25 cellular contexts compared by ENCODE assay signal in genomic region chr14:51917186-51917585, GRCh38. TPM values are rescaled to one million over a fixed set of nuclear protein-coding genes. Genes with fewer than 3 reads are reported as not detected.
DNase-seq lines count a peak whose midpoint lies in the region; ATAC-seq and TF ChIP-seq lines count a peak whose summit lies in the region.
"Had no signal": no experiment of that assay in that cellular context is flagged by ENCODE, and none has a peak within 500 bp of the region (broad histone marks: within the 10 kb centered on the region; RNA-seq: fewer than 3 reads in every experiment).

No MANE protein-coding gene starts in this region.

- intact Hi-C loops in natural killer cell (cut with micrococcal nuclease) = no loop called here

- peaks cover 0 to 4% (median 0%) of the 10 kb centered on the region in 5 donors for H3K36me3 ChIP-seq in subcutaneous abdominal adipose tissue (ENCODE audit: control insufficient read depth in 5 of 5, insufficient read depth in 5 of 5, low read length in 5 of 5)
- no peaks in the 10 kb centered on the region for H3K36me3 ChIP-seq in trophoblast cell (ENCODE audit: control insufficient read depth in 1 of 2, insufficient read depth in 2 of 2, low read length in 2 of 2)
- H3K36me3 ChIP-seq: esophagus squamous epithelium, upper lobe of left lung had no signal

- no peak overlapping the region for H2BK12ac ChIP-seq in trophoblast cell (ENCODE audit: low read length)

- no peak overlapping the region for H3K18ac ChIP-seq in trophoblast cell (ENCODE audit: low read length)

- H3K23ac ChIP-seq in trophoblast cell (ENCODE audit: low read length) = no peak overlapping the region

- H3K4me3 ChIP-seq in fibroblast of mammary gland (ENCODE audit: control insufficient read depth, low read depth, low read length) (no peak overlapping the region), subcutaneous abdominal adipose tissue (ENCODE audit: low read depth in 1 of 5, low read length in 5 of 5) (peak overlapping the region in 2 of 5 donors; percentile 9 to 25), trophoblast cell (ENCODE audit: low read depth, low read length) (no peak overlapping the region)
- H3K4me3 ChIP-seq: esophagus squamous epithelium, PC-9, upper lobe of left lung had no signal

- no peaks in the 10 kb centered on the region for H3K9me3 Mint-ChIP-seq in activated naive CD8-positive, alpha-beta T cell (ENCODE audit: low read depth)
- no peaks in the 10 kb centered on the region for H3K9me3 Mint-ChIP-seq in activated naive CD8-positive, alpha-beta T cell treated with anti-CD3 and anti-CD28 coated beads, Interleukin-2, amount 50 U/mL, for 24 hours
- H3K9me3 Mint-ChIP-seq in natural killer cell = no peaks in the 10 kb centered on the region
- H3K9me3 Mint-ChIP-seq: activated CD4-positive, alpha-beta memory T cell treated with anti-CD3 and anti-CD28 coated beads for 36 hours; endodermal cell; naive thymus-derived CD8-positive, alpha-beta T cell had no signal

- peaks cover 16% of the 10 kb centered on the region for H3K36me3 Mint-ChIP-seq in activated naive CD8-positive, alpha-beta T cell
- peaks cover 39% of the 10 kb centered on the region for H3K36me3 Mint-ChIP-seq in activated naive CD8-positive, alpha-beta T cell treated with anti-CD3 and anti-CD28 coated beads, Interleukin-2, amount 50 U/mL, for 24 hours (ENCODE audit: low read depth)
- H3K36me3 Mint-ChIP-seq in natural killer cell = peaks cover 7% of the 10 kb centered on the region

- H3K27ac Mint-ChIP-seq in activated naive CD8-positive, alpha-beta T cell = peak overlapping the region; percentile 70
- no peak overlapping the region for H3K27ac Mint-ChIP-seq in activated naive CD8-positive, alpha-beta T cell treated with anti-CD3 and anti-CD28 coated beads, Interleukin-2, amount 50 U/mL, for 24 hours
- peak overlapping the region; percentile 89 to 94 for H3K27ac Mint-ChIP-seq in natural killer cell
- H3K27ac Mint-ChIP-seq: endodermal cell had no signal

- H4K91ac ChIP-seq in trophoblast cell (ENCODE audit: low read depth, low read length) = no peak overlapping the region

- H3K79me2 ChIP-seq in trophoblast cell (ENCODE audit: control insufficient read depth, insufficient read depth, low read length, poor library complexity) = no peaks in the 10 kb centered on the region
- H3K79me2 ChIP-seq: parathyroid adenoma had no signal

- H3K27ac ChIP-seq in subcutaneous abdominal adipose tissue (ENCODE audit: low read depth, low read length) (peak overlapping the region; percentile 76), trophoblast cell (ENCODE audit: low read depth, low read length) (no peak overlapping the region)
- H3K27ac ChIP-seq: esophagus squamous epithelium, parathyroid adenoma, PC-9, upper lobe of left lung had no signal

- DNase-seq in activated naive CD8-positive, alpha-beta T cell treated with anti-CD3 and anti-CD28 coated beads, Interleukin-2, amount 50 U/mL, for 24 hours = no peak
- DNase-seq in fibroblast of mammary gland (ENCODE audit: low read depth) (peak; percentile 66), natural killer cell (no peak), trophoblast cell (no peak), NCI-H1436 (lab: John Stamatoyannopoulos, UW) (no peak), activated gamma-delta T cell (lab: John Stamatoyannopoulos, UW) (no peak)
- DNase-seq: activated CD4-positive, alpha-beta memory T cell treated with anti-CD3 and anti-CD28 coated beads for 36 hours; activated CD4-positive, CD25-positive, alpha-beta regulatory T cell; amniotic stem cell; Calu3; cortex of kidney; endodermal cell; esophagus squamous epithelium; glutamatergic neuron; GOT3; naive thymus-derived CD8-positive, alpha-beta T cell; NCI-H446; PC-9; SHP77 treated with DMSO at 0.1 percent for 48 hours; SW 1271; upper lobe of left lung had no signal

- H3K27me3 ChIP-seq in subcutaneous abdominal adipose tissue (ENCODE audit: control insufficient read depth in 5 of 5, insufficient read depth in 4 of 5, low read length in 5 of 5) (no peaks in the 10 kb centered on the region), trophoblast cell (ENCODE audit: insufficient read depth, low read length) (no peaks in the 10 kb centered on the region)
- H3K27me3 ChIP-seq: esophagus squamous epithelium, upper lobe of left lung had no signal

- H4K12ac ChIP-seq in trophoblast cell (ENCODE audit: low read depth, low read length) = no peak overlapping the region

- no peak overlapping the region for H3K14ac ChIP-seq in trophoblast cell (ENCODE audit: low read length)

- H2BK120ac ChIP-seq in trophoblast cell (ENCODE audit: insufficient read depth, low read length, poor library complexity) = no peak overlapping the region

- no peak overlapping the region for H2AFZ ChIP-seq in trophoblast cell (ENCODE audit: insufficient read depth, low read length, poor library complexity)
- H2AFZ ChIP-seq: parathyroid adenoma, PC-9 had no signal

- peaks cover 65% of the 10 kb centered on the region for H3K4me1 Mint-ChIP-seq in activated naive CD8-positive, alpha-beta T cell (ENCODE audit: low read depth)
- peaks cover 65% of the 10 kb centered on the region for H3K4me1 Mint-ChIP-seq in activated naive CD8-positive, alpha-beta T cell treated with anti-CD3 and anti-CD28 coated beads, Interleukin-2, amount 50 U/mL, for 24 hours
- H3K4me1 Mint-ChIP-seq in natural killer cell = peaks cover 86 to 92% of the 10 kb centered on the region in 2 donors

- TF ChIP-seq CTCF in fibroblast of mammary gland (conservative IDR thresholded peaks at IDR 0.05; ENCODE audit: control insufficient read depth, insufficient read depth, low read depth, low read length) = no peak
- TF ChIP-seq CTCF in natural killer cell (IDR thresholded peaks at IDR 0.05) = no peak

- H3K27me3 Mint-ChIP-seq in activated naive CD8-positive, alpha-beta T cell = no peaks in the 10 kb centered on the region
- H3K27me3 Mint-ChIP-seq in activated naive CD8-positive, alpha-beta T cell treated with anti-CD3 and anti-CD28 coated beads, Interleukin-2, amount 50 U/mL, for 24 hours = no peaks in the 10 kb centered on the region
- no peaks in the 10 kb centered on the region for H3K27me3 Mint-ChIP-seq in natural killer cell (ENCODE audit: low read depth in 2 of 2)
- H3K27me3 Mint-ChIP-seq: activated CD4-positive, alpha-beta memory T cell treated with anti-CD3 and anti-CD28 coated beads for 36 hours; B cell; naive thymus-derived CD8-positive, alpha-beta T cell had no signal

- H3K79me1 ChIP-seq in trophoblast cell (ENCODE audit: low read length) = no peaks in the 10 kb centered on the region

- H3K9ac ChIP-seq in subcutaneous abdominal adipose tissue (ENCODE audit: low read length in 5 of 5) = peak overlapping the region in 3 of 5 donors; percentile 35 to 59 (median 56)
- no peak overlapping the region for H3K9ac ChIP-seq in trophoblast cell (ENCODE audit: low read length)
- H3K9ac ChIP-seq: parathyroid adenoma had no signal

- no peak overlapping the region for H3K4me2 ChIP-seq in trophoblast cell (ENCODE audit: low read length)
- H3K4me2 ChIP-seq: PC-9 had no signal

- ATAC-seq in activated naive CD8-positive, alpha-beta T cell treated with anti-CD3 and anti-CD28 coated beads, Interleukin-2, amount 50 U/mL, for 24 hours = no peak
- no peak for ATAC-seq in natural killer cell

- no peak overlapping the region for H3K4ac ChIP-seq in trophoblast cell (ENCODE audit: low read depth, low read length)

- H3K4me1 ChIP-seq in subcutaneous abdominal adipose tissue (ENCODE audit: control insufficient read depth in 5 of 5, insufficient read depth in 5 of 5, low read length in 5 of 5) (peaks cover 2 to 52% (median 34%) of the 10 kb centered on the region in 5 donors), trophoblast cell (ENCODE audit: control insufficient read depth in 1 of 2, insufficient read depth in 2 of 2, low read length in 2 of 2) (no peaks in the 10 kb centered on the region)
- H3K4me1 ChIP-seq: esophagus squamous epithelium, parathyroid adenoma, upper lobe of left lung had no signal

- no peak overlapping the region for H3K4me3 Mint-ChIP-seq in activated naive CD8-positive, alpha-beta T cell
- H3K4me3 Mint-ChIP-seq in activated naive CD8-positive, alpha-beta T cell treated with anti-CD3 and anti-CD28 coated beads, Interleukin-2, amount 50 U/mL, for 24 hours = no peak overlapping the region
- H3K4me3 Mint-ChIP-seq in natural killer cell = peak overlapping the region; percentile 6
- H3K4me3 Mint-ChIP-seq: activated CD4-positive, alpha-beta memory T cell treated with anti-CD3 and anti-CD28 coated beads for 36 hours; B cell; endodermal cell had no signal

- H4K8ac ChIP-seq in trophoblast cell (ENCODE audit: low read depth, low read length) = no peak overlapping the region

- H3K9me3 ChIP-seq in subcutaneous abdominal adipose tissue (ENCODE audit: control insufficient read depth in 5 of 5, low read length in 5 of 5) (no peaks in the 10 kb centered on the region), trophoblast cell (ENCODE audit: insufficient read depth, low read depth, low read length) (peaks cover 1% of the 10 kb centered on the region)
- H3K9me3 ChIP-seq: esophagus squamous epithelium, upper lobe of left lung had no signal

- H2AK5ac ChIP-seq in trophoblast cell (ENCODE audit: low read length) = no peak overlapping the region

- WGBS in trophoblast cell (ENCODE audit: extremely low coverage, insufficient coverage, insufficient read length) = no CpG with 5 or more reads among the region's 6 CpGs

- H2BK5ac ChIP-seq in trophoblast cell (ENCODE audit: low read depth, low read length, poor library complexity) = no peak overlapping the region

RNA-seq across cellular contexts. Expression of gene GNG2, which starts 56.8 kb away (rescaled TPM):
- total RNA-seq in natural killer cell = 100 to 1,000 TPM; 552 to 653 (median 582) TPM
- polyA plus RNA-seq in trophoblast cell (2013) = 0.92 and 0.93 TPM in 2 replicates
- total RNA-seq: Calu3 had no signal
